Comparison of ENCODE assay signal across 12 cellular contexts in genomic region chr6:36756761-36757160, GRCh38. TPM values are rescaled to one million over a fixed set of nuclear protein-coding genes. Genes with fewer than 3 reads are reported as not detected.
DNase-seq lines count a peak whose midpoint lies in the region; ATAC-seq lines count a peak whose summit lies in the region.
"Had no signal": no experiment of that assay in that cellular context is flagged by ENCODE, and none has a peak within 500 bp of the region (broad histone marks: within the 10 kb centered on the region; RNA-seq: fewer than 3 reads in every experiment).

No MANE protein-coding gene starts in this region.

- peak overlapping the region; percentile 46 for H3K27ac ChIP-seq in skeletal muscle tissue (ENCODE audit: low read depth, low read length)
- H3K27ac ChIP-seq: gastroesophageal sphincter, HL-60 had no signal

- H3K4me1 Mint-ChIP-seq in IgD-negative memory B cell: peaks cover 49 to 56% (median 51%) of the 10 kb centered on the region in 3 donors
- peaks cover 48% of the 10 kb centered on the region for H3K4me1 Mint-ChIP-seq in activated naive CD8-positive, alpha-beta T cell treated with anti-CD3 and anti-CD28 coated beads, Interleukin-2, amount 10 ng/mL, durations not matched to agents 7 days and 5 days

- H3K36me3 ChIP-seq in skeletal muscle tissue (ENCODE audit: control insufficient read depth in 3 of 3, insufficient read depth in 3 of 3, low read length in 3 of 3): peaks cover 0 to 2% (median 0%) of the 10 kb centered on the region in 3 donors
- H3K36me3 ChIP-seq: gastroesophageal sphincter had no signal

- peak overlapping the region; percentile 94 to 97 (median 94) for H3K27ac Mint-ChIP-seq in IgD-negative memory B cell
- H3K27ac Mint-ChIP-seq in activated naive CD8-positive, alpha-beta T cell treated with anti-CD3 and anti-CD28 coated beads, Interleukin-2, amount 10 ng/mL, durations not matched to agents 7 days and 5 days: peak overlapping the region; percentile 58

- peaks cover 24 to 34% (median 27%) of the 10 kb centered on the region in 3 donors for H3K4me1 ChIP-seq in skeletal muscle tissue (ENCODE audit: control insufficient read depth in 3 of 3, insufficient read depth in 3 of 3, low read length in 3 of 3)
- H3K4me1 ChIP-seq: Caco-2 had no signal

- no peaks in the 10 kb centered on the region for H3K9me3 ChIP-seq in skeletal muscle tissue (ENCODE audit: control insufficient read depth in 3 of 3, low read length in 3 of 3)
- H3K9me3 ChIP-seq: Caco-2, gastroesophageal sphincter had no signal

- H3K27me3 ChIP-seq in skeletal muscle tissue (ENCODE audit: control insufficient read depth in 3 of 3, insufficient read depth in 3 of 3, low read length in 3 of 3): no peaks in the 10 kb centered on the region
- H3K27me3 ChIP-seq: gastroesophageal sphincter had no signal

- POLR2A ChIA-PET in activated naive CD8-positive, alpha-beta T cell treated with anti-CD3 and anti-CD28 coated beads, Interleukin-2, amount 10 ng/mL, durations not matched to agents 7 days and 5 days (lab: Charles Lee): interaction anchor here (0.5 kb wide), 1 partner anchor 248 kb away, joined by 4 read pairs; no protein-coding TSS in a partner anchor

- H3K36me3 Mint-ChIP-seq in IgD-negative memory B cell: peaks cover 9% of the 10 kb centered on the region
- no peaks in the 10 kb centered on the region for H3K36me3 Mint-ChIP-seq in activated naive CD8-positive, alpha-beta T cell treated with anti-CD3 and anti-CD28 coated beads, Interleukin-2, amount 10 ng/mL, durations not matched to agents 7 days and 5 days

- H3K27me3 Mint-ChIP-seq in IgD-negative memory B cell: peaks cover 2% of the 10 kb centered on the region
- H3K27me3 Mint-ChIP-seq in activated naive CD8-positive, alpha-beta T cell treated with anti-CD3 and anti-CD28 coated beads, Interleukin-2, amount 10 ng/mL, durations not matched to agents 7 days and 5 days: no peaks in the 10 kb centered on the region

- peak overlapping the region in 1 of 3 donors; percentile 16 for H3K9ac ChIP-seq in skeletal muscle tissue (ENCODE audit: low read depth in 1 of 3, low read length in 3 of 3)

- peak overlapping the region; percentile 94 to 96 (median 96) for H3K4me3 Mint-ChIP-seq in IgD-negative memory B cell
- H3K4me3 Mint-ChIP-seq in activated naive CD8-positive, alpha-beta T cell treated with anti-CD3 and anti-CD28 coated beads, Interleukin-2, amount 10 ng/mL, durations not matched to agents 7 days and 5 days: peak overlapping the region; percentile 9

- no peaks in the 10 kb centered on the region for H3K9me3 Mint-ChIP-seq in IgD-negative memory B cell
- H3K9me3 Mint-ChIP-seq in activated naive CD8-positive, alpha-beta T cell treated with anti-CD3 and anti-CD28 coated beads, Interleukin-2, amount 10 ng/mL, durations not matched to agents 7 days and 5 days: no peaks in the 10 kb centered on the region

- ATAC-seq in activated naive CD8-positive, alpha-beta T cell treated with anti-CD3 and anti-CD28 coated beads, Interleukin-2, amount 10 ng/mL, durations not matched to agents 7 days and 5 days (ENCODE audit: low read depth): no peak
- ATAC-seq: gastroesophageal sphincter had no signal

- DNase-seq in Daoy (ENCODE audit: low read depth): peak; percentile 45
- no peak for DNase-seq in activated naive CD8-positive, alpha-beta T cell treated with anti-CD3 and anti-CD28 coated beads, Interleukin-2, amount 10 ng/mL, durations not matched to agents 7 days and 5 days
- no peak for DNase-seq in inferior parietal cortex (ENCODE audit: extremely low spot score)
- DNase-seq in Ammon's horn (ENCODE audit: low spot score): no peak
- no peak for DNase-seq in NCI-H82 (lab: John Stamatoyannopoulos, UW)
- DNase-seq: Caco-2 had no signal

- H3K4me3 ChIP-seq in skeletal muscle tissue (ENCODE audit: low read length in 3 of 3): no peak overlapping the region
- H3K4me3 ChIP-seq: gastroesophageal sphincter had no signal

RNA-seq across cellular contexts. Expression of gene RAB44, which starts 59.1 kb away (rescaled TPM):
- total RNA-seq in Daoy (2014; rRNA removed; shearing (Covaris generic)): under 0.01 and 0.65 TPM in 2 replicates
- not detected for polyA plus RNA-seq in IgD-negative memory B cell
- not detected for total RNA-seq in activated naive CD8-positive, alpha-beta T cell treated with anti-CD3 and anti-CD28 coated beads, Interleukin-2, amount 10 ng/mL, durations not matched to agents 7 days and 5 days
- total RNA-seq in skeletal muscle tissue: not detected
- total RNA-seq: Caco-2, M059J, renal cortical epithelial cell had no signal
